ENCODE assay signal across 9 cellular contexts in genomic region chr10:93921338-93921737, GRCh38. TPM values are rescaled to one million over a fixed set of nuclear protein-coding genes. Genes with fewer than 3 reads are reported as not detected.
DNase-seq lines count a peak whose midpoint lies in the region; ATAC-seq and TF ChIP-seq lines count a peak whose summit lies in the region.
"Had no signal": no experiment of that assay in that cellular context is flagged by ENCODE, and none has a peak within 500 bp of the region (broad histone marks: within the 10 kb centered on the region; RNA-seq: fewer than 3 reads in every experiment).

No MANE protein-coding gene starts in this region.

- H3K27me3 Mint-ChIP-seq in nephron progenitor cell (ENCODE audit: low read depth, poor library complexity), result no peaks in the 10 kb centered on the region

- H3K4me1 Mint-ChIP-seq in nephron progenitor cell, result peaks cover 15% of the 10 kb centered on the region

- TF ChIP-seq CTCF in adrenal gland (IDR thresholded peaks at IDR 0.05) (peak in 4 of 6 experiments; percentile 21 to 32 (median 26)), nephron progenitor cell (IDR thresholded peaks at IDR 0.05) (peak; percentile 20)

- intact Hi-C loops in adrenal gland (cut with DNase I), result no loop called here

- WGBS in adrenal gland, 4 donors, result 79 to 85% (median 81%) methylated on average over 7 of the region's 7 CpGs

- H3K4me3 Mint-ChIP-seq in nephron progenitor cell, result no peak overlapping the region

- H3K9me3 Mint-ChIP-seq in nephron progenitor cell, result peaks cover 2% of the 10 kb centered on the region

- H3K4me1 ChIP-seq in adrenal gland (replicated peaks in 1 of 2), result no peaks in the 10 kb centered on the region

- ATAC-seq in GM21576 (IDR thresholded peaks at IDR 0.05; ENCODE audit: unreplicated experiment), result no peak
- no peak for ATAC-seq in HG03469 (IDR thresholded peaks at IDR 0.05; ENCODE audit: unreplicated experiment)

- no peak for TF ChIP-seq POLR2A in adrenal gland (IDR thresholded peaks at IDR 0.05)

- no peak overlapping the region for H3K4me3 ChIP-seq in adrenal gland
- H3K4me3 ChIP-seq: tibial nerve had no signal

- H3K27me3 ChIP-seq in adrenal gland, result no peaks in the 10 kb centered on the region
- H3K27me3 ChIP-seq: tibial nerve had no signal

- no peak overlapping the region for H3K27ac Mint-ChIP-seq in nephron progenitor cell

- H3K9me3 ChIP-seq in adrenal gland (replicated peaks in 1 of 3), result no peaks in the 10 kb centered on the region
- H3K9me3 ChIP-seq: tibial nerve had no signal

- H3K36me3 Mint-ChIP-seq in nephron progenitor cell (ENCODE audit: low read depth), result peaks cover 27% of the 10 kb centered on the region

- no peak overlapping the region for H3K27ac ChIP-seq in adrenal gland
- H3K27ac ChIP-seq: tibial nerve had no signal

- DNase-seq in ELF-1 (ENCODE audit: low read depth, low spot score), result peak; percentile 17
- peak; percentile 46 for DNase-seq in NAMALWA (ENCODE audit: low spot score)
- peak in 3 of 7 donors; percentile 17 to 30 (median 21) for DNase-seq in adrenal gland
- DNase-seq in nephron progenitor cell, result no peak
- DNase-seq in NCI-H2227 treated with DMSO at 0.1 percent for 48 hours (lab: John Stamatoyannopoulos, UW), result no peak
- no peak for DNase-seq in NCI-H1930 (lab: John Stamatoyannopoulos, UW)

- no peaks in the 10 kb centered on the region for H3K36me3 ChIP-seq in adrenal gland (replicated peaks in 1 of 2)
- H3K36me3 ChIP-seq: tibial nerve had no signal

RNA-seq across cellular contexts. Expression of gene SLC35G1, which starts 27.6 kb away (rescaled TPM):
- 1 to 10 TPM; 1.1 to 3.9 (median 2.9) TPM for total RNA-seq in adrenal gland
- 1 to 10 TPM; 1.8 to 6.9 (median 2.7) TPM for polyA plus RNA-seq in adrenal gland

Comparison
In these comparisons a context has a peak if more than half of its experiments do, and no peak if none do; other contexts are left out.
1. DNase-seq: peak in ELF-1 (single experiment) and NAMALWA (single experiment); none in nephron progenitor cell (single experiment), NCI-H2227 treated with DMSO at 0.1 percent for 48 hours (single experiment) and NCI-H1930 (0 of 2).